Comparison of ENCODE assay signal across 9 cellular contexts in the genomic region with DNA sequence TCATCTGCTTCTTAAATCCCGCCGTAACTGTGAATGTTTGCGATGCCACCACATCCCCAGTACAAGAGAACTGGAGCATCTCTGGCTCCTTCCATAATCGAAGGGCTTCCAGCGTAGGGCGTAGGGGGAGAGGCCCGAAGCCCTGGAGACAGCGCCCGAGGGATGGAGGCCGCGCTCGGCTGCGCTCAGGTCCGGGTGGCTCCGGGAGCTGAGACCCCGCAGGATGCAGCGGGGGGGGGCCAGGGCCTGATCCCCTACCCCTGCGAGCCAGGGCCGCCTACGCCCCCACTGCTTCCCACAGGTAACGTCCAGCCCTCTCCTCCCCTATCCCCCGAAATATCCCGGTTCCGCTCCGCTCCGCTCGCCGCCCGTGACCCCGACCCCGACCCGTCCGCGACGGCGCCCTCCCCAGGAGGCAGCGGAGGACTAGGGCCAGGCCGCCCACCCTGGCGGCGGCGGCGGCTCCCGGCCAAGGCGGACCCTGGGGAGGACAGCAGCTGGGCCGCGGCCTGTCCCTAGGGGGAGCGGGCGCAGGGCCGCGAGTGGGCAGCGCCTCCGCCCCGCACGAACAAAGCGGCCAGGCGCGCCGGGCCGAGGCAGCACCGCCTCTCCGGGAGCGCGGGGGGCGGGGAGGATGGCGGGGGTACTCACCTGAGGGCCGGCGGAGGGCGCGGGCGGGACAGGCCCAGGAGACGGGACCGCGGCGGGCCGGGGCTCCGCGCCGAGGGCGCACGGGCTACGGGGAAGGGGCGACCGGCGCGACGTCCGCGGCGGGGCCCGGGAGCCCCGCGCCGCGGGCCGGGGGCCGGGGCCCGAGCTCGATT. TPM values are rescaled to one million over a fixed set of nuclear protein-coding genes. Genes with fewer than 3 reads are reported as not detected.
DNase-seq lines count a peak whose midpoint lies in the region; ATAC-seq and TF ChIP-seq lines count a peak whose summit lies in the region.
"Had no signal": no experiment of that assay in that cellular context is flagged by ENCODE, and none has a peak within 500 bp of the region (broad histone marks: within the 10 kb centered on the region; RNA-seq: fewer than 3 reads in every experiment).

No MANE protein-coding gene starts in this region.

- intact Hi-C loops in transverse colon (cut with DNase I; ENCODE audit: low total_unique reads), result no loop called here

- TF ChIP-seq POLR2A in erythroblast (IDR thresholded peaks at IDR 0.05; ENCODE audit: low read length) (no peak), transverse colon (IDR thresholded peaks at IDR 0.05) (no peak)

- H3K27ac ChIP-seq in mesodermal cell (ENCODE audit: low read depth, low read length, severe bottlenecking), result peak overlapping the region; percentile 93
- peak overlapping the region; percentile 93 to 94 (median 94) for H3K27ac ChIP-seq in transverse colon

- peaks cover 37% of the 10 kb centered on the region for H3K27me3 Mint-ChIP-seq in T-helper 17 cell

- H3K9me3 ChIP-seq in T-helper 17 cell (ENCODE audit: control insufficient read depth, low read length, poor library complexity, severe bottlenecking), result no peaks in the 10 kb centered on the region
- H3K9me3 ChIP-seq in mesodermal cell (ENCODE audit: control insufficient read depth, low read length), result no peaks in the 10 kb centered on the region
- no peaks in the 10 kb centered on the region for H3K9me3 ChIP-seq in transverse colon

- ATAC-seq in HG03521 (IDR thresholded peaks at IDR 0.05; ENCODE audit: unreplicated experiment) (peak; percentile 23), T-helper 17 cell (peak; percentile 25)

- no peak for TF ChIP-seq EP300 in transverse colon (IDR thresholded peaks at IDR 0.05; ENCODE audit: low read depth)

- peak; percentile 23 to 30 for DNase-seq in NCI-H187 (lab: John Stamatoyannopoulos, UW)
- DNase-seq in NCI-H187 treated with DMSO at 0.1 percent for 48 hours (lab: John Stamatoyannopoulos, UW), result no peak
- no peak for DNase-seq in T-helper 17 cell
- DNase-seq in erythroblast (lab: John Stamatoyannopoulos, UW), result peak; percentile 75 to 82
- DNase-seq in transverse colon, result peak; percentile 34
- no peak for DNase-seq in activated CD4-positive, alpha-beta T cell treated with anti-CD3 and anti-CD28 coated beads, Interleukin-2, amount 50 U/mL, for 4 hours
- DNase-seq: DND-41 had no signal

- H3K27me3 ChIP-seq in transverse colon, result no peaks in the 10 kb centered on the region

- in situ Hi-C loops in transverse colon (cut with MboI; ENCODE audit: low pct_ligation_motif_present in 1 of 4, low pct_unique_long_range_greater_than_20kb in 1 of 4, low sequenced_read_pairs in 3 of 4), result loop anchor here in 1 of 4 donors (25.0 kb wide), 1 partner anchor 203 kb away; no protein-coding TSS in a partner anchor

- 0 to 1% methylated on average over 59 to 70 of the region's 98 CpGs for WGBS in mesodermal cell (ENCODE audit: insufficient coverage in 2 of 2), 2 experiments
- WGBS in transverse colon (ENCODE audit: low coverage in 1 of 2), 2 donors, result 6% methylated on average over 73 of the region's 98 CpGs; no CpG with 5 or more reads in 1 of the 2 donors

- H3K27ac Mint-ChIP-seq in T-helper 17 cell, result peak overlapping the region; percentile 86

- H3K4me1 ChIP-seq in mesodermal cell (ENCODE audit: control insufficient read depth, insufficient read depth, low read length, poor library complexity, severe bottlenecking) (peaks cover 4% of the 10 kb centered on the region), transverse colon (peaks cover 6 to 34% (median 14%) of the 10 kb centered on the region in 4 donors)

- H3K36me3 Mint-ChIP-seq in T-helper 17 cell (ENCODE audit: low read depth), result peaks cover 6% of the 10 kb centered on the region

- H3K36me3 ChIP-seq in mesodermal cell (ENCODE audit: control insufficient read depth, insufficient read depth, low read length), result peaks cover 11% of the 10 kb centered on the region
- no peaks in the 10 kb centered on the region for H3K36me3 ChIP-seq in transverse colon

- peaks cover 11% of the 10 kb centered on the region for H3K4me1 Mint-ChIP-seq in T-helper 17 cell

- H3K4me3 ChIP-seq in mesodermal cell (ENCODE audit: extremely low read depth, insufficient read depth, low read length, poor library complexity, severe bottlenecking), result peak overlapping the region; percentile 86
- peak overlapping the region; percentile 60 to 96 (median 82) for H3K4me3 ChIP-seq in transverse colon

- peak overlapping the region; percentile 70 for H3K4me3 Mint-ChIP-seq in T-helper 17 cell

- no peak for TF ChIP-seq CTCF in transverse colon (IDR thresholded peaks at IDR 0.05)

RNA-seq across cellular contexts. Expression of a gene that starts 0.7 kb away (rescaled TPM):
- total RNA-seq in T-helper 17 cell (1 to 10 TPM; 2.4 to 2.6 TPM), transverse colon (100 to 1,000 TPM in 1 of 4 donors, 10 to 100 TPM in 3; 58.8 to 449 (median 69.2) TPM)
- polyA plus RNA-seq in mesodermal cell (2013, experiment 1 of 2), result 33.5 TPM
- 23.1 TPM for polyA plus RNA-seq in mesodermal cell (2013, experiment 2 of 2)

Comparison
In these comparisons a context has a peak if more than half of its experiments do, and no peak if none do; other contexts are left out.
1. DNase-seq: peak in NCI-H187 (2 of 2), erythroblast (2 of 2) and transverse colon (single experiment); none in NCI-H187 treated with DMSO at 0.1 percent for 48 hours (single experiment), T-helper 17 cell (0 of 3) and activated CD4-positive, alpha-beta T cell treated with anti-CD3 and anti-CD28 coated beads, Interleukin-2, amount 50 U/mL, for 4 hours (0 of 2).
2. RNA of a gene that starts 0.7 kb away (total RNA-seq): 58.8 to 449 TPM in transverse colon; 2.4 to 2.6 TPM in T-helper 17 cell; every median in the first group is over 10 times any median in the second.